17 cellular contexts compared by ENCODE assay signal in genomic region chr4:172142331-172142738, GRCh38.
A peak's percentile ranks its signal among the peaks of the same experiment; 100 is the strongest.
DNase-seq lines count a peak whose midpoint lies in the region; ATAC-seq, FAIRE-seq and TF ChIP-seq lines count a peak whose summit lies in the region.
"Had no signal": no experiment of that assay in that cellular context is flagged by ENCODE, and none has a peak within 500 bp of the region (broad histone marks: within the 10 kb centered on the region; RNA-seq: fewer than 3 reads in every experiment).

No MANE protein-coding gene starts in this region.

- POLR2A ChIA-PET in A549 (lab: Yijun Ruan, JAX): no interaction called here

- peak overlapping the region; percentile 31 for H3K4me2 ChIP-seq in A549

- no peaks in the 10 kb centered on the region for H3K9me3 Mint-ChIP-seq in HFFc6
- H3K9me3 Mint-ChIP-seq: neural crest cell had no signal

- H3K36me3 ChIP-seq in adipocyte (ENCODE audit: control insufficient read depth, insufficient read depth, low read length, severe bottlenecking): no peaks in the 10 kb centered on the region
- H3K36me3 ChIP-seq: ascending aorta, esophagus squamous epithelium, thoracic aorta had no signal

- no peak for TF ChIP-seq RAD21 in A549 (conservative IDR thresholded peaks at IDR 0.05 in 1 of 2, IDR thresholded peaks at IDR 0.05 in 1 of 2)

- peak overlapping the region; percentile 72 for H3K27ac Mint-ChIP-seq in HFFc6

- no peak overlapping the region for H3K27ac ChIP-seq in A549
- H3K27ac ChIP-seq: ascending aorta, esophagus squamous epithelium, thoracic aorta had no signal

- no peak for ATAC-seq in A549

- TF ChIP-seq EP300 in A549 (IDR thresholded peaks at IDR 0.05): no peak

- no peak overlapping the region for H3K9ac ChIP-seq in adipocyte (ENCODE audit: low read length)

- no peak overlapping the region for H3K4me3 ChIP-seq in A549
- no peak overlapping the region for H3K4me3 ChIP-seq in adipocyte (ENCODE audit: low read length)
- no peak overlapping the region for H3K4me3 ChIP-seq in fibroblast of villous mesenchyme (ENCODE audit: low read depth, low read length)
- H3K4me3 ChIP-seq: ascending aorta, esophagus squamous epithelium, thoracic aorta had no signal

- H3K27me3 ChIP-seq in adipocyte (replicated peaks; ENCODE audit: control insufficient read depth, insufficient read depth, low read length): no peaks in the 10 kb centered on the region
- H3K27me3 ChIP-seq: ascending aorta, esophagus squamous epithelium had no signal

- H3K4me1 ChIP-seq in A549 (peaks cover 16% of the 10 kb centered on the region), adipocyte (ENCODE audit: control insufficient read depth, insufficient read depth, low read length) (peaks cover 11% of the 10 kb centered on the region)
- H3K4me1 ChIP-seq: ascending aorta, esophagus squamous epithelium had no signal

- TF ChIP-seq POLR2A in A549 (IDR thresholded peaks at IDR 0.05; ENCODE audit: low read length): no peak

- WGBS in A549 (ENCODE audit: missing lambda C conversion rate): 10% methylated on average over 2 of the region's 2 CpGs

- H3K4me1 Mint-ChIP-seq in HFFc6 (ENCODE audit: low read depth): peaks cover 49% of the 10 kb centered on the region
- H3K4me1 Mint-ChIP-seq: neural crest cell had no signal

- no peaks in the 10 kb centered on the region for H3K27me3 Mint-ChIP-seq in HFFc6 (ENCODE audit: insufficient read depth)

- CTCF ChIA-PET in A549 (lab: Yijun Ruan, JAX): no interaction called here

- peak in 1 of 2 experiments; percentile 2 for DNase-seq in A549 (ENCODE audit: low read depth in 1 of 2, low spot score in 1 of 2)
- DNase-seq in HFFc6: peak; percentile 54
- DNase-seq in adipocyte (ENCODE audit: low read depth): peak; percentile 70
- peak; percentile 22 for DNase-seq in fibroblast of villous mesenchyme (ENCODE audit: low read depth)
- no peak for DNase-seq in NCI-H524 (lab: John Stamatoyannopoulos, UW)
- DNase-seq in NCI-H1105 (lab: John Stamatoyannopoulos, UW): no peak
- DNase-seq in stimulated activated CD4-positive, alpha-beta T cell treated with anti-CD3 and anti-CD28 coated beads, Interleukin-2, amount 100 ng/mL, for 48 hours: no peak
- no peak for DNase-seq in activated CD4-positive, alpha-beta T cell treated with anti-CD3 and anti-CD28 coated beads, Interleukin-2, amount 50 U/mL, for 4 hours
- DNase-seq: activated effector memory CD4-positive, alpha-beta T cell treated with Interleukin-2 at 50 U/mL for 16 hours; dermis blood vessel endothelial cell; esophagus squamous epithelium; mammary epithelial cell; retina had no signal

- H3K9me3 ChIP-seq in A549 (no peaks in the 10 kb centered on the region), adipocyte (ENCODE audit: control insufficient read depth, low read length) (no peaks in the 10 kb centered on the region)
- H3K9me3 ChIP-seq: ascending aorta, esophagus squamous epithelium, thoracic aorta had no signal

- FAIRE-seq in A549 (lab: Jason Lieb, UNC): no peak
- FAIRE-seq: TTC549 had no signal

- no peaks in the 10 kb centered on the region; the same call in 1 of the 2 replicates for H3K36me3 Mint-ChIP-seq in HFFc6 (ENCODE audit: low read depth)

- TF ChIP-seq CTCF in A549 (IDR thresholded peaks at IDR 0.05) (no peak), HFFc6 (IDR thresholded peaks at IDR 0.05) (no peak), fibroblast of villous mesenchyme (IDR thresholded peaks at IDR 0.05; ENCODE audit: insufficient read depth, low read depth, low read length) (no peak)

- peak overlapping the region; percentile 70 for H3K4me3 Mint-ChIP-seq in HFFc6
- H3K4me3 Mint-ChIP-seq: neural crest cell had no signal

TF ChIP-seq in A549, 52 proteins besides CTCF, POLR2A, EP300 and RAD21:
- no peak for TF ChIP-seq TFCP2L1 (CRISPR knock-in tag; IDR thresholded peaks at IDR 0.05)
- TF ChIP-seq FOSL2 (IDR thresholded peaks at IDR 0.05): no peak
- TF ChIP-seq FOSL2 (CRISPR knock-in tag; IDR thresholded peaks at IDR 0.05): peak; percentile 51; the same call in 1 of the 2 replicates
- TF ChIP-seq CBX2 (IDR thresholded peaks at IDR 0.05; ENCODE audit: borderline replicate concordance, low read depth): no peak
- TF ChIP-seq CEBPB (IDR thresholded peaks at IDR 0.05): no peak

Comparison
In these comparisons a context has a peak if more than half of its experiments do, and no peak if none do; other contexts are left out.
1. DNase-seq: peak in HFFc6 (single experiment), adipocyte (single experiment) and fibroblast of villous mesenchyme (single experiment); none in NCI-H524 (0 of 2), NCI-H1105 (single experiment), stimulated activated CD4-positive, alpha-beta T cell treated with anti-CD3 and anti-CD28 coated beads, Interleukin-2, amount 100 ng/mL, for 48 hours (0 of 2) and activated CD4-positive, alpha-beta T cell treated with anti-CD3 and anti-CD28 coated beads, Interleukin-2, amount 50 U/mL, for 4 hours (0 of 2).